In genomic region chr3:156664285-156665178, GRCh38 we compare ENCODE assay signal across 9 cellular contexts. TPM values are rescaled to one million over a fixed set of nuclear protein-coding genes. Genes with fewer than 3 reads are reported as not detected.
A peak's percentile ranks its signal among the peaks of the same experiment; 100 is the strongest.
DNase-seq lines count a peak whose midpoint lies in the region; ATAC-seq and TF ChIP-seq lines count a peak whose summit lies in the region.
"Had no signal": no experiment of that assay in that cellular context is flagged by ENCODE, and none has a peak within 500 bp of the region (broad histone marks: within the 10 kb centered on the region; RNA-seq: fewer than 3 reads in every experiment).

No MANE protein-coding gene starts in this region.

- H3K4me1 Mint-ChIP-seq in activated T-cell treated with anti-CD3 and anti-CD28 coated beads, Interleukin-2, amount 50 U/mL, for 24 hours (ENCODE audit: low read depth): peaks cover 45% of the 10 kb centered on the region
- H3K4me1 Mint-ChIP-seq in T-helper 1 cell treated with Interleukin-12 subunit alpha and Interleukin-12 subunit beta and Interleukin-4 antibody, amounts not matched to agents 30 μg/mL and 1 μg/mL, for 36 hours (ENCODE audit: low read depth): peaks cover 62% of the 10 kb centered on the region
- peaks cover 56% of the 10 kb centered on the region for H3K4me1 Mint-ChIP-seq in stimulated activated naive CD8-positive, alpha-beta T cell treated with anti-CD3 and anti-CD28 coated beads, Interleukin-15, Interleukin-2, amounts not matched to agents 100 ng/mL and 50 ng/mL, for 24 hours (ENCODE audit: low read depth)

- DNase-seq in activated T-cell treated with anti-CD3 and anti-CD28 coated beads, Interleukin-2, amount 50 U/mL, for 24 hours: no peak
- no peak for DNase-seq in activated T-cell treated with anti-CD3 and anti-CD28 coated beads, Interleukin-2, amount 50 U/mL, for 48 hours
- DNase-seq in DMS 273 treated with DMSO at 0.1 percent for 48 hours (lab: John Stamatoyannopoulos, UW) (no peak), NCI-H2107 (lab: John Stamatoyannopoulos, UW) (no peak), BE2C (no peak)

- peak overlapping the region; percentile 50 for H3K27ac Mint-ChIP-seq in activated T-cell treated with anti-CD3 and anti-CD28 coated beads, Interleukin-2, amount 50 U/mL, for 24 hours
- peak overlapping the region; percentile 81 for H3K27ac Mint-ChIP-seq in T-helper 1 cell treated with Interleukin-12 subunit alpha and Interleukin-12 subunit beta and Interleukin-4 antibody, amounts not matched to agents 30 μg/mL and 1 μg/mL, for 36 hours
- peak overlapping the region; percentile 59 for H3K27ac Mint-ChIP-seq in stimulated activated naive CD8-positive, alpha-beta T cell treated with anti-CD3 and anti-CD28 coated beads, Interleukin-15, Interleukin-2, amounts not matched to agents 100 ng/mL and 50 ng/mL, for 24 hours

- H3K36me3 ChIP-seq in BE2C: no peaks in the 10 kb centered on the region

- H3K4me3 Mint-ChIP-seq in activated T-cell treated with anti-CD3 and anti-CD28 coated beads, Interleukin-2, amount 50 U/mL, for 24 hours: no peak overlapping the region
- peak overlapping the region; percentile 40 for H3K4me3 Mint-ChIP-seq in T-helper 1 cell treated with Interleukin-12 subunit alpha and Interleukin-12 subunit beta and Interleukin-4 antibody, amounts not matched to agents 30 μg/mL and 1 μg/mL, for 36 hours
- H3K4me3 Mint-ChIP-seq in stimulated activated naive CD8-positive, alpha-beta T cell treated with anti-CD3 and anti-CD28 coated beads, Interleukin-15, Interleukin-2, amounts not matched to agents 100 ng/mL and 50 ng/mL, for 24 hours: peak overlapping the region; percentile 38

- no peak overlapping the region for H3K4me3 ChIP-seq in BE2C (ENCODE audit: low read depth, low read length)
- H3K4me3 ChIP-seq: skin epidermis had no signal

- ATAC-seq in HG02884 (IDR thresholded peaks at IDR 0.05; ENCODE audit: unreplicated experiment): peak; percentile 74

- no peak for TF ChIP-seq CTCF in BE2C (IDR thresholded peaks at IDR 0.05; ENCODE audit: low read depth, low read length)

- H3K9me3 ChIP-seq in BE2C: no peaks in the 10 kb centered on the region

- H3K4me1 ChIP-seq in BE2C: no peaks in the 10 kb centered on the region

- no peaks in the 10 kb centered on the region for H3K9me3 Mint-ChIP-seq in activated T-cell treated with anti-CD3 and anti-CD28 coated beads, Interleukin-2, amount 50 U/mL, for 24 hours
- no peaks in the 10 kb centered on the region for H3K9me3 Mint-ChIP-seq in T-helper 1 cell treated with Interleukin-12 subunit alpha and Interleukin-12 subunit beta and Interleukin-4 antibody, amounts not matched to agents 30 μg/mL and 1 μg/mL, for 36 hours
- no peaks in the 10 kb centered on the region for H3K9me3 Mint-ChIP-seq in stimulated activated naive CD8-positive, alpha-beta T cell treated with anti-CD3 and anti-CD28 coated beads, Interleukin-15, Interleukin-2, amounts not matched to agents 100 ng/mL and 50 ng/mL, for 24 hours

- H3K36me3 Mint-ChIP-seq in activated T-cell treated with anti-CD3 and anti-CD28 coated beads, Interleukin-2, amount 50 U/mL, for 24 hours (ENCODE audit: low read depth): no peaks in the 10 kb centered on the region
- H3K36me3 Mint-ChIP-seq in T-helper 1 cell treated with Interleukin-12 subunit alpha and Interleukin-12 subunit beta and Interleukin-4 antibody, amounts not matched to agents 30 μg/mL and 1 μg/mL, for 36 hours (ENCODE audit: low read depth): peaks cover 7% of the 10 kb centered on the region
- no peaks in the 10 kb centered on the region for H3K36me3 Mint-ChIP-seq in stimulated activated naive CD8-positive, alpha-beta T cell treated with anti-CD3 and anti-CD28 coated beads, Interleukin-15, Interleukin-2, amounts not matched to agents 100 ng/mL and 50 ng/mL, for 24 hours (ENCODE audit: low read depth)

- H3K27me3 ChIP-seq in BE2C: no peaks in the 10 kb centered on the region

- no peaks in the 10 kb centered on the region for H3K27me3 Mint-ChIP-seq in activated T-cell treated with anti-CD3 and anti-CD28 coated beads, Interleukin-2, amount 50 U/mL, for 24 hours
- no peaks in the 10 kb centered on the region for H3K27me3 Mint-ChIP-seq in T-helper 1 cell treated with Interleukin-12 subunit alpha and Interleukin-12 subunit beta and Interleukin-4 antibody, amounts not matched to agents 30 μg/mL and 1 μg/mL, for 36 hours (ENCODE audit: low read depth)
- no peaks in the 10 kb centered on the region for H3K27me3 Mint-ChIP-seq in stimulated activated naive CD8-positive, alpha-beta T cell treated with anti-CD3 and anti-CD28 coated beads, Interleukin-15, Interleukin-2, amounts not matched to agents 100 ng/mL and 50 ng/mL, for 24 hours

RNA-seq across cellular contexts. Expression of gene TIPARP, which starts 9.9 kb away (rescaled TPM):
- 3.3 TPM for polyA plus RNA-seq in BE2C (2012; ENCODE audit: insufficient read depth, insufficient read length, low read depth)
